Comparison of ENCODE assay signal across 20 cellular contexts in genomic region chr5:92917044-92917443, GRCh38.
DNase-seq lines count a peak whose midpoint lies in the region; FAIRE-seq and TF ChIP-seq lines count a peak whose summit lies in the region.
"Had no signal": no experiment of that assay in that cellular context is flagged by ENCODE, and none has a peak within 500 bp of the region (broad histone marks: within the 10 kb centered on the region; RNA-seq: fewer than 3 reads in every experiment).

No MANE protein-coding gene starts in this region.

- intact Hi-C loops in CD4-positive, alpha-beta memory T cell (cut with micrococcal nuclease), result no loop called here

- peaks cover 8% of the 10 kb centered on the region for H3K4me1 ChIP-seq in adipocyte (ENCODE audit: control insufficient read depth, insufficient read depth, low read length)
- H3K4me1 ChIP-seq in suprapubic skin, result no peaks in the 10 kb centered on the region
- H3K4me1 ChIP-seq in CD4-positive, alpha-beta memory T cell (ENCODE audit: insufficient read depth, low read length), result no peaks in the 10 kb centered on the region
- H3K4me1 ChIP-seq: BLaER1 had no signal

- H3K9me3 ChIP-seq in adipocyte (ENCODE audit: control insufficient read depth, low read length), result no peaks in the 10 kb centered on the region
- no peaks in the 10 kb centered on the region for H3K9me3 ChIP-seq in suprapubic skin
- peaks cover 0 to 2% of the 10 kb centered on the region in 2 donors for H3K9me3 ChIP-seq in CD4-positive, alpha-beta memory T cell (ENCODE audit: control insufficient read depth in 1 of 2, low read length in 2 of 2)
- H3K9me3 ChIP-seq: BLaER1 had no signal

- CTCF ChIA-PET in CD4-positive, alpha-beta memory T cell (lab: Charles Lee; ENCODE audit: partially characterized antibody), result no interaction called here

- 90% methylated on average over 2 of the region's 2 CpGs for WGBS in suprapubic skin

- no peak overlapping the region for H3K9ac ChIP-seq in adipocyte (ENCODE audit: low read length)
- H3K9ac ChIP-seq: BLaER1 had no signal

- H3K27ac ChIP-seq in suprapubic skin, result no peak overlapping the region
- no peak overlapping the region for H3K27ac ChIP-seq in CD4-positive, alpha-beta memory T cell (ENCODE audit: low read depth, low read length)
- H3K27ac ChIP-seq: BLaER1, PC-9 had no signal

- TF ChIP-seq POLR2A in suprapubic skin (IDR thresholded peaks at IDR 0.05), result no peak

- peak; percentile 3 for DNase-seq in AG10803 (ENCODE audit: low read depth)
- peak; percentile 42 for DNase-seq in adipocyte (ENCODE audit: low read depth)
- peak; percentile 3 for DNase-seq in fibroblast of gingiva (ENCODE audit: low read depth)
- DNase-seq in activated CD8-positive, alpha-beta memory T cell treated with anti-CD3 and anti-CD28 coated beads for 24 hours, result no peak
- no peak for DNase-seq in suprapubic skin (ENCODE audit: low spot score in 2 of 2)
- no peak for DNase-seq in urothelium cell line (ENCODE audit: low spot score)
- no peak for DNase-seq in CD4-positive, alpha-beta memory T cell
- DNase-seq: CD8-positive, alpha-beta T cell; HCEC 1CT; KBM-7; NCI-H1105 treated with DMSO at 0.1 percent for 48 hours; NCI-H1694 treated with DMSO at 0.1 percent for 48 hours; NCI-H510A treated with DMSO at 0.1 percent for 48 hours; NCI-H774; PC-9 had no signal

- no peak for TF ChIP-seq CTCF in AG10803 (conservative IDR thresholded peaks at IDR 0.05; ENCODE audit: low read length)
- TF ChIP-seq CTCF in nephron (IDR thresholded peaks at IDR 0.05; ENCODE audit: unreplicated experiment in 3 of 3), result no peak
- no peak for TF ChIP-seq CTCF in suprapubic skin (IDR thresholded peaks at IDR 0.05)

- H3K27me3 Mint-ChIP-seq in nephron (ENCODE audit: low read depth), result no peaks in the 10 kb centered on the region
- H3K27me3 Mint-ChIP-seq in CD4-positive, alpha-beta memory T cell, result no peaks in the 10 kb centered on the region

- no peaks in the 10 kb centered on the region for H3K9me3 Mint-ChIP-seq in nephron
- H3K9me3 Mint-ChIP-seq in CD4-positive, alpha-beta memory T cell, result peaks cover 0 to 3% (median 0%) of the 10 kb centered on the region in 8 donors
- H3K9me3 Mint-ChIP-seq: CD8-positive, alpha-beta T cell; GM23338 had no signal

- no peak overlapping the region for H3K4me3 ChIP-seq in AG10803 (ENCODE audit: low read length)
- H3K4me3 ChIP-seq in adipocyte (ENCODE audit: low read length), result no peak overlapping the region
- no peak overlapping the region for H3K4me3 ChIP-seq in suprapubic skin
- no peak overlapping the region for H3K4me3 ChIP-seq in CD4-positive, alpha-beta memory T cell (ENCODE audit: low read length in 2 of 2)
- H3K4me3 ChIP-seq: BLaER1, GM23338, PC-9 had no signal

- H3K4me1 Mint-ChIP-seq in nephron, result peaks cover 22% of the 10 kb centered on the region
- H3K4me1 Mint-ChIP-seq in CD4-positive, alpha-beta memory T cell, result no peaks in the 10 kb centered on the region

- no peak for FAIRE-seq in urothelium cell line (lab: Jason Lieb, UNC)
- FAIRE-seq: GM12892, GM18507 had no signal

- peaks cover 12% of the 10 kb centered on the region for H3K36me3 Mint-ChIP-seq in nephron (ENCODE audit: low read depth)
- no peaks in the 10 kb centered on the region for H3K36me3 Mint-ChIP-seq in CD4-positive, alpha-beta memory T cell
- H3K36me3 Mint-ChIP-seq: CD8-positive, alpha-beta T cell had no signal

- H3K27ac Mint-ChIP-seq in nephron, result peak overlapping the region in 2 of 3 experiments; percentile 29 to 73
- no peak overlapping the region for H3K27ac Mint-ChIP-seq in CD4-positive, alpha-beta memory T cell
- H3K27ac Mint-ChIP-seq: CD8-positive, alpha-beta T cell; GM23338 had no signal

- TF ChIP-seq EP300 in suprapubic skin (IDR thresholded peaks at IDR 0.05), result no peak

- POLR2A ChIA-PET in CD4-positive, alpha-beta memory T cell (lab: Charles Lee; ENCODE audit: partially characterized antibody), result no interaction called here

- H3K4me3 Mint-ChIP-seq in nephron, result no peak overlapping the region
- no peak overlapping the region for H3K4me3 Mint-ChIP-seq in CD4-positive, alpha-beta memory T cell
- H3K4me3 Mint-ChIP-seq: CD8-positive, alpha-beta T cell; GM23338 had no signal

- H3K27me3 ChIP-seq in adipocyte (replicated peaks; ENCODE audit: control insufficient read depth, insufficient read depth, low read length), result no peaks in the 10 kb centered on the region
- H3K27me3 ChIP-seq in suprapubic skin, result no peaks in the 10 kb centered on the region
- no peaks in the 10 kb centered on the region for H3K27me3 ChIP-seq in CD4-positive, alpha-beta memory T cell (ENCODE audit: insufficient read depth, low read length)
- H3K27me3 ChIP-seq: BLaER1 had no signal

- H3K36me3 ChIP-seq in adipocyte (ENCODE audit: control insufficient read depth, insufficient read depth, low read length, severe bottlenecking) (no peaks in the 10 kb centered on the region), suprapubic skin (no peaks in the 10 kb centered on the region)
- no peaks in the 10 kb centered on the region for H3K36me3 ChIP-seq in CD4-positive, alpha-beta memory T cell (ENCODE audit: insufficient read depth, low read length)
- H3K36me3 ChIP-seq: BLaER1 had no signal

Comparison
In these comparisons a context has a peak if more than half of its experiments do, and no peak if none do; other contexts are left out.
1. DNase-seq: peak in AG10803 (single experiment), adipocyte (single experiment) and fibroblast of gingiva (single experiment); none in activated CD8-positive, alpha-beta memory T cell treated with anti-CD3 and anti-CD28 coated beads for 24 hours (single experiment), suprapubic skin (0 of 2), urothelium cell line (single experiment) and CD4-positive, alpha-beta memory T cell (0 of 5).
2. H3K27ac Mint-ChIP-seq: peak in nephron (2 of 3); none in CD4-positive, alpha-beta memory T cell (0 of 7).